1 cellular context compared by ENCODE assay signal in the genomic region with DNA sequence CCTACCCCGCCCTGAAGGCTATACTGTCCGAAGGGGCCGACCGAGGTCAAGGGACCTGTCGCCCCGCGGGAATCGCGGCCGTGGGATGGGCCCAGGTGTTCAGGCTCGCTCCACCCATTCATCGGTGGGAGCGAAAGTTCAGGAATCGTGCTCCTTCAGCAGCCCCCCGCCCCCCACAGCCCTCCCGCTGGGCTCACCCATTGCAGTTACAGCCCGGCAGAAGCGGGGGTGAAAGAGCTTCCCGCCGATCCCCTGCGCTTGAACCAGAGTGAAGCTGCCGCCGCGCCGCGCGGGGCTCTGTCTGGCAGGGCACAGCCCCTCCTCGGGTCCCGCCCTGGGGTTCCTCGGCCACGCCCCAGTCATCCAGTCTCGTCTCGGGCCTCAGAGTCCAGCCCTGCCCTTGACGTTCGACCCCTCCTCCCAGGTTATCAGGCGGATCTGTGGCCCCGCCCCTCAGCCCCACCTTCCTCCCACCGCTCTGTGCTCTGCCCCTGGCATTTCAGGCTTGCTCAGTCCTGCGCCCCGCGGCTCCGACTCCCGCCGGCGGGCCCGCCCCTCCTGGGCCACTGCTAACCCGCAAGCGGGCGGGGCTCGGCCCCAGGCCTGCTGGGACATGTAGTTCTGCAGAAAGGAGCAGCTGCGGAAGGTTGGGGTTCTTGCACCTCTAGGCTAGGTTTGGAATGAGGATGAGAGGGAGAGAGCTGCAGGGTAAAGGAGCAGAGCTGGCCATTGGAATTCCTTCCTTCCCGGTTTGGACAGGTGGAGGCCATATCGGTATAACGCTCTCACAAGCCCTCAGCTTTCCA.
TF ChIP-seq lines count a peak whose summit lies in the region.

A gene (minus strand): TSS at position 303 of the 806 bp plus-strand sequence. CDS start 3,955 bp downstream, outside the sequence.

TF ChIP-seq in HepG2, 621 proteins besides CTCF, POLR2A, EP300 and RAD21 (continued from another document and continues in another):
- TF ChIP-seq, protein P1, sequence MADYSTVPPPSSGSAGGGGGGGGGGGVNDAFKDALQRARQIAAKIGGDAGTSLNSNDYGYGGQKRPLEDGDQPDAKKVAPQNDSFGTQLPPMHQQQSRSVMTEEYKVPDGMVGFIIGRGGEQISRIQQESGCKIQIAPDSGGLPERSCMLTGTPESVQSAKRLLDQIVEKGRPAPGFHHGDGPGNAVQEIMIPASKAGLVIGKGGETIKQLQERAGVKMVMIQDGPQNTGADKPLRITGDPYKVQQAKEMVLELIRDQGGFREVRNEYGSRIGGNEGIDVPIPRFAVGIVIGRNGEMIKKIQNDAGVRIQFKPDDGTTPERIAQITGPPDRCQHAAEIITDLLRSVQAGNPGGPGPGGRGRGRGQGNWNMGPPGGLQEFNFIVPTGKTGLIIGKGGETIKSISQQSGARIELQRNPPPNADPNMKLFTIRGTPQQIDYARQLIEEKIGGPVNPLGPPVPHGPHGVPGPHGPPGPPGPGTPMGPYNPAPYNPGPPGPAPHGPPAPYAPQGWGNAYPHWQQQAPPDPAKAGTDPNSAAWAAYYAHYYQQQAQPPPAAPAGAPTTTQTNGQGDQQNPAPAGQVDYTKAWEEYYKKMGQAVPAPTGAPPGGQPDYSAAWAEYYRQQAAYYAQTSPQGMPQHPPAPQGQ (CRISPR knock-in tag; IDR thresholded peaks at IDR 0.05; ENCODE audit: borderline replicate concordance), result no peak
- TF ChIP-seq HOXD1 (CRISPR knock-in tag; IDR thresholded peaks at IDR 0.05) (no peak), AKAP8 (CRISPR knock-in tag; IDR thresholded peaks at IDR 0.05) (peak; percentile 87), HMG20B (CRISPR knock-in tag; conservative IDR thresholded peaks at IDR 0.05) (no peak), KLF16 (CRISPR knock-in tag; IDR thresholded peaks at IDR 0.05) (peak in 1 of 2 experiments; percentile 52; a peak in 1 of 4 replicates), KAT2B (IDR thresholded peaks at IDR 0.05; ENCODE audit: borderline replicate concordance, low read depth, low read length) (no peak), ZNF33B (CRISPR knock-in tag; IDR thresholded peaks at IDR 0.05) (no peak), NCOA2 (CRISPR knock-in tag; IDR thresholded peaks at IDR 0.05) (peak; percentile 35; the same call in 1 of the 2 replicates), TEAD3 (CRISPR knock-in tag; optimal IDR thresholded peaks at IDR 0.05; ENCODE audit: borderline replicate concordance) (peak; percentile 84), ZNF180 (CRISPR knock-in tag; IDR thresholded peaks at IDR 0.05; ENCODE audit: borderline replicate concordance, low read depth) (no peak), RFX5 (IDR thresholded peaks at IDR 0.05; ENCODE audit: low read depth, low read length) (no peak), HDAC1 (CRISPR knock-in tag; IDR thresholded peaks at IDR 0.05) (peak; percentile 60; the same call in 1 of the 2 replicates), ZFP37 (CRISPR knock-in tag; IDR thresholded peaks at IDR 0.05; ENCODE audit: borderline replicate concordance) (no peak), ZNF335 (CRISPR knock-in tag; IDR thresholded peaks at IDR 0.05) (no peak), STAG1 (CRISPR knock-in tag; IDR thresholded peaks at IDR 0.05) (peak; percentile 7; the same call in 1 of the 2 replicates), ZNF703 (CRISPR knock-in tag; IDR thresholded peaks at IDR 0.05; ENCODE audit: borderline replicate concordance) (no peak), ZNF160 (CRISPR knock-in tag; IDR thresholded peaks at IDR 0.05) (0 out of 2 replicates have a peak, but pooled peaks have one; percentile 58), KDM2A (CRISPR knock-in tag; IDR thresholded peaks at IDR 0.05; ENCODE audit: borderline replicate concordance, low read depth) (peak; percentile 67; the same call in 1 of the 2 replicates), NFYC (CRISPR knock-in tag; IDR thresholded peaks at IDR 0.05) (peak; percentile 40; the same call in 1 of the 2 replicates), ZFP82 (CRISPR knock-in tag; IDR thresholded peaks at IDR 0.05; ENCODE audit: borderline replicate concordance) (no peak), JUN (CRISPR knock-in tag; IDR thresholded peaks at IDR 0.05) (0 out of 2 replicates have a peak, but pooled peaks have one; percentile 17), SP2 (CRISPR knock-in tag; IDR thresholded peaks at IDR 0.05) (0 out of 2 replicates have a peak, but pooled peaks have one; percentile 26), KAT7 (CRISPR knock-in tag; IDR thresholded peaks at IDR 0.05; ENCODE audit: borderline replicate concordance) (peak; percentile 66; the same call in 1 of the 2 replicates), ZNF83 (CRISPR knock-in tag; IDR thresholded peaks at IDR 0.05; ENCODE audit: borderline replicate concordance) (0 out of 2 replicates have a peak, but pooled peaks have one; percentile 12), ZNF10 (CRISPR knock-in tag; IDR thresholded peaks at IDR 0.05; ENCODE audit: borderline replicate concordance, low read depth) (no peak), SMAD3 (CRISPR knock-in tag; IDR thresholded peaks at IDR 0.05) (0 out of 2 replicates have a peak, but pooled peaks have one; percentile 15)
- TF ChIP-seq, protein P2, sequence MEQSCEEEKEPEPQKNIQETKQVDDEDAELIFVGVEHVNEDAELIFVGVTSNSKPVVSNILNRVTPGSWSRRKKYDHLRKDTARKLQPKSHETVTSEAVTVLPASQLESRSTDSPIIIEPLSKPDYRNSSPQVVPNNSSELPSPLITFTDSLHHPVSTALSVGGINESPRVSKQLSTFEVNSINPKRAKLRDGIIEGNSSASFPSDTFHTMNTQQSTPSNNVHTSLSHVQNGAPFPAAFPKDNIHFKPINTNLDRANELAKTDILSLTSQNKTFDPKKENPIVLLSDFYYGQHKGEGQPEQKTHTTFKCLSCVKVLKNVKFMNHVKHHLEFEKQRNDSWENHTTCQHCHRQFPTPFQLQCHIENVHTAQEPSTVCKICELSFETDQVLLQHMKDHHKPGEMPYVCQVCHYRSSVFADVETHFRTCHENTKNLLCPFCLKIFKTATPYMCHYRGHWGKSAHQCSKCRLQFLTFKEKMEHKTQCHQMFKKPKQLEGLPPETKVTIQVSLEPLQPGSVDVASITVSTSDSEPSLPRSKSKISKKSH (CRISPR knock-in tag; IDR thresholded peaks at IDR 0.05; ENCODE audit: borderline replicate concordance), result no peak
- TF ChIP-seq, protein P3, sequence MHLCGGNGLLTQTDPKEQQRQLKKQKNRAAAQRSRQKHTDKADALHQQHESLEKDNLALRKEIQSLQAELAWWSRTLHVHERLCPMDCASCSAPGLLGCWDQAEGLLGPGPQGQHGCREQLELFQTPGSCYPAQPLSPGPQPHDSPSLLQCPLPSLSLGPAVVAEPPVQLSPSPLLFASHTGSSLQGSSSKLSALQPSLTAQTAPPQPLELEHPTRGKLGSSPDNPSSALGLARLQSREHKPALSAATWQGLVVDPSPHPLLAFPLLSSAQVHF (CRISPR knock-in tag; IDR thresholded peaks at IDR 0.05), result no peak
- TF ChIP-seq, protein P4, sequence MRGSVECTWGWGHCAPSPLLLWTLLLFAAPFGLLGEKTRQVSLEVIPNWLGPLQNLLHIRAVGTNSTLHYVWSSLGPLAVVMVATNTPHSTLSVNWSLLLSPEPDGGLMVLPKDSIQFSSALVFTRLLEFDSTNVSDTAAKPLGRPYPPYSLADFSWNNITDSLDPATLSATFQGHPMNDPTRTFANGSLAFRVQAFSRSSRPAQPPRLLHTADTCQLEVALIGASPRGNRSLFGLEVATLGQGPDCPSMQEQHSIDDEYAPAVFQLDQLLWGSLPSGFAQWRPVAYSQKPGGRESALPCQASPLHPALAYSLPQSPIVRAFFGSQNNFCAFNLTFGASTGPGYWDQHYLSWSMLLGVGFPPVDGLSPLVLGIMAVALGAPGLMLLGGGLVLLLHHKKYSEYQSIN (CRISPR knock-in tag; IDR thresholded peaks at IDR 0.05; ENCODE audit: borderline replicate concordance), result no peak
- TF ChIP-seq, protein P5, sequence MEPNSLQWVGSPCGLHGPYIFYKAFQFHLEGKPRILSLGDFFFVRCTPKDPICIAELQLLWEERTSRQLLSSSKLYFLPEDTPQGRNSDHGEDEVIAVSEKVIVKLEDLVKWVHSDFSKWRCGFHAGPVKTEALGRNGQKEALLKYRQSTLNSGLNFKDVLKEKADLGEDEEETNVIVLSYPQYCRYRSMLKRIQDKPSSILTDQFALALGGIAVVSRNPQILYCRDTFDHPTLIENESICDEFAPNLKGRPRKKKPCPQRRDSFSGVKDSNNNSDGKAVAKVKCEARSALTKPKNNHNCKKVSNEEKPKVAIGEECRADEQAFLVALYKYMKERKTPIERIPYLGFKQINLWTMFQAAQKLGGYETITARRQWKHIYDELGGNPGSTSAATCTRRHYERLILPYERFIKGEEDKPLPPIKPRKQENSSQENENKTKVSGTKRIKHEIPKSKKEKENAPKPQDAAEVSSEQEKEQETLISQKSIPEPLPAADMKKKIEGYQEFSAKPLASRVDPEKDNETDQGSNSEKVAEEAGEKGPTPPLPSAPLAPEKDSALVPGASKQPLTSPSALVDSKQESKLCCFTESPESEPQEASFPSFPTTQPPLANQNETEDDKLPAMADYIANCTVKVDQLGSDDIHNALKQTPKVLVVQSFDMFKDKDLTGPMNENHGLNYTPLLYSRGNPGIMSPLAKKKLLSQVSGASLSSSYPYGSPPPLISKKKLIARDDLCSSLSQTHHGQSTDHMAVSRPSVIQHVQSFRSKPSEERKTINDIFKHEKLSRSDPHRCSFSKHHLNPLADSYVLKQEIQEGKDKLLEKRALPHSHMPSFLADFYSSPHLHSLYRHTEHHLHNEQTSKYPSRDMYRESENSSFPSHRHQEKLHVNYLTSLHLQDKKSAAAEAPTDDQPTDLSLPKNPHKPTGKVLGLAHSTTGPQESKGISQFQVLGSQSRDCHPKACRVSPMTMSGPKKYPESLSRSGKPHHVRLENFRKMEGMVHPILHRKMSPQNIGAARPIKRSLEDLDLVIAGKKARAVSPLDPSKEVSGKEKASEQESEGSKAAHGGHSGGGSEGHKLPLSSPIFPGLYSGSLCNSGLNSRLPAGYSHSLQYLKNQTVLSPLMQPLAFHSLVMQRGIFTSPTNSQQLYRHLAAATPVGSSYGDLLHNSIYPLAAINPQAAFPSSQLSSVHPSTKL (CRISPR knock-in tag; IDR thresholded peaks at IDR 0.05), result no peak; the same call in none of the 2 replicates
- TF ChIP-seq, protein P6, sequence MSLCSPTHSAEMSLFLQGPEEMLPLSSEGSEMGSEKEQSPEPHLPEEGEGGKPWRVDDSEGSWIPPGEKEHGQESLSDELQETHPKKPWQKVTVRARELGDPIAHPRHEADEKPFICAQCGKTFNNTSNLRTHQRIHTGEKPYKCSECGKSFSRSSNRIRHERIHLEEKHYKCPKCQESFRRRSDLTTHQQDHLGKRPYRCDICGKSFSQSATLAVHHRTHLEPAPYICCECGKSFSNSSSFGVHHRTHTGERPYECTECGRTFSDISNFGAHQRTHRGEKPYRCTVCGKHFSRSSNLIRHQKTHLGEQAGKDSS (CRISPR knock-in tag; IDR thresholded peaks at IDR 0.05; ENCODE audit: borderline replicate concordance, low read depth), result no peak
- TF ChIP-seq, protein P7, sequence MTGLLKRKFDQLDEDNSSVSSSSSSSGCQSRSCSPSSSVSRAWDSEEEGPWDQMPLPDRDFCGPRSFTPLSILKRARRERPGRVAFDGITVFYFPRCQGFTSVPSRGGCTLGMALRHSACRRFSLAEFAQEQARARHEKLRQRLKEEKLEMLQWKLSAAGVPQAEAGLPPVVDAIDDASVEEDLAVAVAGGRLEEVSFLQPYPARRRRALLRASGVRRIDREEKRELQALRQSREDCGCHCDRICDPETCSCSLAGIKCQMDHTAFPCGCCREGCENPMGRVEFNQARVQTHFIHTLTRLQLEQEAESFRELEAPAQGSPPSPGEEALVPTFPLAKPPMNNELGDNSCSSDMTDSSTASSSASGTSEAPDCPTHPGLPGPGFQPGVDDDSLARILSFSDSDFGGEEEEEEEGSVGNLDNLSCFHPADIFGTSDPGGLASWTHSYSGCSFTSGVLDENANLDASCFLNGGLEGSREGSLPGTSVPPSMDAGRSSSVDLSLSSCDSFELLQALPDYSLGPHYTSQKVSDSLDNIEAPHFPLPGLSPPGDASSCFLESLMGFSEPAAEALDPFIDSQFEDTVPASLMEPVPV (CRISPR knock-in tag; IDR thresholded peaks at IDR 0.05), result 0 out of 2 replicates have a peak, but pooled peaks have one; percentile 76
- TF ChIP-seq, protein P8, sequence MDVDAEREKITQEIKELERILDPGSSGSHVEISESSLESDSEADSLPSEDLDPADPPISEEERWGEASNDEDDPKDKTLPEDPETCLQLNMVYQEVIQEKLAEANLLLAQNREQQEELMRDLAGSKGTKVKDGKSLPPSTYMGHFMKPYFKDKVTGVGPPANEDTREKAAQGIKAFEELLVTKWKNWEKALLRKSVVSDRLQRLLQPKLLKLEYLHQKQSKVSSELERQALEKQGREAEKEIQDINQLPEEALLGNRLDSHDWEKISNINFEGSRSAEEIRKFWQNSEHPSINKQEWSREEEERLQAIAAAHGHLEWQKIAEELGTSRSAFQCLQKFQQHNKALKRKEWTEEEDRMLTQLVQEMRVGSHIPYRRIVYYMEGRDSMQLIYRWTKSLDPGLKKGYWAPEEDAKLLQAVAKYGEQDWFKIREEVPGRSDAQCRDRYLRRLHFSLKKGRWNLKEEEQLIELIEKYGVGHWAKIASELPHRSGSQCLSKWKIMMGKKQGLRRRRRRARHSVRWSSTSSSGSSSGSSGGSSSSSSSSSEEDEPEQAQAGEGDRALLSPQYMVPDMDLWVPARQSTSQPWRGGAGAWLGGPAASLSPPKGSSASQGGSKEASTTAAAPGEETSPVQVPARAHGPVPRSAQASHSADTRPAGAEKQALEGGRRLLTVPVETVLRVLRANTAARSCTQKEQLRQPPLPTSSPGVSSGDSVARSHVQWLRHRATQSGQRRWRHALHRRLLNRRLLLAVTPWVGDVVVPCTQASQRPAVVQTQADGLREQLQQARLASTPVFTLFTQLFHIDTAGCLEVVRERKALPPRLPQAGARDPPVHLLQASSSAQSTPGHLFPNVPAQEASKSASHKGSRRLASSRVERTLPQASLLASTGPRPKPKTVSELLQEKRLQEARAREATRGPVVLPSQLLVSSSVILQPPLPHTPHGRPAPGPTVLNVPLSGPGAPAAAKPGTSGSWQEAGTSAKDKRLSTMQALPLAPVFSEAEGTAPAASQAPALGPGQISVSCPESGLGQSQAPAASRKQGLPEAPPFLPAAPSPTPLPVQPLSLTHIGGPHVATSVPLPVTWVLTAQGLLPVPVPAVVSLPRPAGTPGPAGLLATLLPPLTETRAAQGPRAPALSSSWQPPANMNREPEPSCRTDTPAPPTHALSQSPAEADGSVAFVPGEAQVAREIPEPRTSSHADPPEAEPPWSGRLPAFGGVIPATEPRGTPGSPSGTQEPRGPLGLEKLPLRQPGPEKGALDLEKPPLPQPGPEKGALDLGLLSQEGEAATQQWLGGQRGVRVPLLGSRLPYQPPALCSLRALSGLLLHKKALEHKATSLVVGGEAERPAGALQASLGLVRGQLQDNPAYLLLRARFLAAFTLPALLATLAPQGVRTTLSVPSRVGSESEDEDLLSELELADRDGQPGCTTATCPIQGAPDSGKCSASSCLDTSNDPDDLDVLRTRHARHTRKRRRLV (CRISPR knock-in tag; IDR thresholded peaks at IDR 0.05), result peak; percentile 86; the same call in 1 of the 2 replicates
- TF ChIP-seq, protein P9, sequence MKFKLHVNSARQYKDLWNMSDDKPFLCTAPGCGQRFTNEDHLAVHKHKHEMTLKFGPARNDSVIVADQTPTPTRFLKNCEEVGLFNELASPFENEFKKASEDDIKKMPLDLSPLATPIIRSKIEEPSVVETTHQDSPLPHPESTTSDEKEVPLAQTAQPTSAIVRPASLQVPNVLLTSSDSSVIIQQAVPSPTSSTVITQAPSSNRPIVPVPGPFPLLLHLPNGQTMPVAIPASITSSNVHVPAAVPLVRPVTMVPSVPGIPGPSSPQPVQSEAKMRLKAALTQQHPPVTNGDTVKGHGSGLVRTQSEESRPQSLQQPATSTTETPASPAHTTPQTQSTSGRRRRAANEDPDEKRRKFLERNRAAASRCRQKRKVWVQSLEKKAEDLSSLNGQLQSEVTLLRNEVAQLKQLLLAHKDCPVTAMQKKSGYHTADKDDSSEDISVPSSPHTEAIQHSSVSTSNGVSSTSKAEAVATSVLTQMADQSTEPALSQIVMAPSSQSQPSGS (CRISPR knock-in tag; IDR thresholded peaks at IDR 0.05), result 0 out of 2 replicates have a peak, but pooled peaks have one; percentile 19
